Comparison of ENCODE assay signal across 1 cellular context in the genomic region with DNA sequence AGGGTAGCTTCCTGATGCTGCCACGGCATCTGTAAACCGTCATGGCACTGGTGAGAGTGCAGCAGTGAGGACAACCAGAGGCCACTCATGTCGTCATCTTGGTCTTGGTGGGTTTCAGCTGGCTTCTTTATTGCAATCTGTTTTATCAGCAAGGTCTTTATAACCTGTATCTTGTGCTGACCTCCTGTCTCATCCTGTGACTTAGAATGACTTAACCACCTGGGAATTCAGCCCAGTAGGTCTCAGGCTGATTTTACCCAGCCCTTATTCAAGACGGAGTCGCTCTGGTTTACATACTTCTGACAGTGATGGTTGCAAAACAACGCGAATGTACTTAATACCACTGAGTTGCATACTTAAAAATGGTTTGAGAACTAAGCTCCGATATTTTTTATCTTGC.
TF ChIP-seq lines count a peak whose summit lies in the region.

No MANE protein-coding gene starts in this region.

TF ChIP-seq in GM23338, 12 proteins besides CTCF, POLR2A, EP300 and RAD21 (continued from another document):
- TF ChIP-seq, protein P1, sequence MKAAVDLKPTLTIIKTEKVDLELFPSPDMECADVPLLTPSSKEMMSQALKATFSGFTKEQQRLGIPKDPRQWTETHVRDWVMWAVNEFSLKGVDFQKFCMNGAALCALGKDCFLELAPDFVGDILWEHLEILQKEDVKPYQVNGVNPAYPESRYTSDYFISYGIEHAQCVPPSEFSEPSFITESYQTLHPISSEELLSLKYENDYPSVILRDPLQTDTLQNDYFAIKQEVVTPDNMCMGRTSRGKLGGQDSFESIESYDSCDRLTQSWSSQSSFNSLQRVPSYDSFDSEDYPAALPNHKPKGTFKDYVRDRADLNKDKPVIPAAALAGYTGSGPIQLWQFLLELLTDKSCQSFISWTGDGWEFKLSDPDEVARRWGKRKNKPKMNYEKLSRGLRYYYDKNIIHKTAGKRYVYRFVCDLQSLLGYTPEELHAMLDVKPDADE (IDR thresholded peaks at IDR 0.05), result no peak
- TF ChIP-seq STAT1 (IDR thresholded peaks at IDR 0.05; ENCODE audit: unreplicated experiment), result no peak
